In genomic region chr16:28895609-28896008, GRCh38 we compare ENCODE assay signal across 9 cellular contexts. TPM values are rescaled to one million over a fixed set of nuclear protein-coding genes. Genes with fewer than 3 reads are reported as not detected.
"Had no signal": no experiment of that assay in that cellular context is flagged by ENCODE, and none has a peak within 500 bp of the region (broad histone marks: within the 10 kb centered on the region; RNA-seq: fewer than 3 reads in every experiment).

No MANE protein-coding gene starts in this region.

- ATAC-seq: K562 had no signal

- FAIRE-seq: HTR-8/SVneo, K562 had no signal

- H3K27ac ChIP-seq: HL-60 had no signal

- H3K27me3 Mint-ChIP-seq: IgD-negative memory B cell had no signal

- H3K4me3 ChIP-seq: K562 had no signal

- H3K9me3 Mint-ChIP-seq: IgD-negative memory B cell had no signal

- H3K4me3 Mint-ChIP-seq: IgD-negative memory B cell had no signal

- DNase-seq: IMR-90, KBM-7, KG1 had no signal

- H3K4me1 Mint-ChIP-seq: IgD-negative memory B cell had no signal

RNA-seq across cellular contexts. Expression of gene ATP2A1, which starts 17.3 kb away (rescaled TPM):
- total RNA-seq: HT1080 had no signal
- polyA plus RNA-seq: IgD-negative memory B cell had no signal

RNA-seq across cellular contexts. Expression of gene CD19, which starts 36.2 kb away (rescaled TPM):
- total RNA-seq: HT-29, HT1080, IMR-90 had no signal
- polyA plus RNA-seq: IMR-90 had no signal
